37 cellular contexts compared by ENCODE assay signal in genomic region chr1:60111118-60111517, GRCh38.
"Had no signal": no experiment of that assay in that cellular context is flagged by ENCODE, and none has a peak within 500 bp of the region (broad histone marks: within the 10 kb centered on the region; RNA-seq: fewer than 3 reads in every experiment).

No MANE protein-coding gene starts in this region.

- H3K27ac Mint-ChIP-seq: activated CD4-positive, alpha-beta memory T cell treated with anti-CD3 and anti-CD28 coated beads, Interleukin-2, amount 10 ng/mL, durations not matched to agents 7 days and 5 days; activated CD4-positive, alpha-beta T cell treated with anti-CD3 and anti-CD28 coated beads for 36 hours; activated CD4-positive, alpha-beta T cell treated with anti-CD3 and anti-CD28 coated beads, Interleukin-2, amount 10 ng/mL, durations not matched to agents 7 days and 5 days; activated CD8-positive, alpha-beta memory T cell treated with anti-CD3 and anti-CD28 coated beads, Interleukin-2, amount 10 ng/mL, durations not matched to agents 7 days and 5 days; activated CD8-positive, alpha-beta T cell treated with anti-CD3 and anti-CD28 coated beads, Interleukin-2, amount 10 ng/mL, durations not matched to agents 7 days and 5 days; activated naive CD4-positive, alpha-beta T cell treated with anti-CD3 and anti-CD28 coated beads, Interleukin-2, amount 10 ng/mL, durations not matched to agents 7 days and 5 days; activated naive CD4-positive, alpha-beta T cell treated with anti-CD3 and anti-CD28 coated beads, Interleukin-2, amount 50 U/mL, for 24 hours; activated naive CD8-positive, alpha-beta T cell; activated naive CD8-positive, alpha-beta T cell treated with anti-CD3 and anti-CD28 coated beads, Interleukin-2, amount 10 ng/mL, durations not matched to agents 7 days and 5 days; activated naive CD8-positive, alpha-beta T cell treated with anti-CD3 and anti-CD28 coated beads, Interleukin-2, amount 50 U/mL, for 24 hours; activated T-cell treated with anti-CD3 and anti-CD28 coated beads, Interleukin-2, amount 50 U/mL, for 24 hours; activated T-helper 2 cell treated with anti-CD3 and anti-CD28 coated beads, Interferon-gamma antibody, Interleukin-2, Interleukin-4, amounts not matched to agents 10 μg/mL and 5 μg/mL and 100 μg/mL, durations not matched to agents 14 hours and 24 hours and 36 hours; brain; T-helper 1 cell treated with Interleukin-12 subunit alpha and Interleukin-12 subunit beta and Interleukin-4 antibody, amounts not matched to agents 30 μg/mL and 1 μg/mL, for 36 hours; T-helper 2 cell treated with Interferon-gamma antibody and Interleukin-4, amounts not matched to agents 5 μg/mL and 100 μg/mL, for 36 hours; WTC11 had no signal

- H3K27me3 ChIP-seq: ascending aorta, cardiac muscle cell had no signal

- H3K4me3 Mint-ChIP-seq: activated CD4-positive, alpha-beta memory T cell treated with anti-CD3 and anti-CD28 coated beads, Interleukin-2, amount 10 ng/mL, durations not matched to agents 7 days and 5 days; activated CD4-positive, alpha-beta T cell treated with anti-CD3 and anti-CD28 coated beads for 36 hours; activated CD4-positive, alpha-beta T cell treated with anti-CD3 and anti-CD28 coated beads, Interleukin-2, amount 10 ng/mL, durations not matched to agents 7 days and 5 days; activated CD8-positive, alpha-beta memory T cell treated with anti-CD3 and anti-CD28 coated beads, Interleukin-2, amount 10 ng/mL, durations not matched to agents 7 days and 5 days; activated CD8-positive, alpha-beta T cell treated with anti-CD3 and anti-CD28 coated beads, Interleukin-2, amount 10 ng/mL, durations not matched to agents 7 days and 5 days; activated naive CD4-positive, alpha-beta T cell treated with anti-CD3 and anti-CD28 coated beads, Interleukin-2, amount 10 ng/mL, durations not matched to agents 7 days and 5 days; activated naive CD4-positive, alpha-beta T cell treated with anti-CD3 and anti-CD28 coated beads, Interleukin-2, amount 50 U/mL, for 24 hours; activated naive CD8-positive, alpha-beta T cell; activated naive CD8-positive, alpha-beta T cell treated with anti-CD3 and anti-CD28 coated beads, Interleukin-2, amount 10 ng/mL, durations not matched to agents 7 days and 5 days; activated naive CD8-positive, alpha-beta T cell treated with anti-CD3 and anti-CD28 coated beads, Interleukin-2, amount 50 U/mL, for 24 hours; activated T-cell treated with anti-CD3 and anti-CD28 coated beads, Interleukin-2, amount 50 U/mL, for 24 hours; brain; central memory CD8-positive, alpha-beta T cell; T-helper 1 cell treated with Interleukin-12 subunit alpha and Interleukin-12 subunit beta and Interleukin-4 antibody, amounts not matched to agents 30 μg/mL and 1 μg/mL, for 36 hours; T-helper 2 cell treated with Interferon-gamma antibody and Interleukin-4, amounts not matched to agents 5 μg/mL and 100 μg/mL, for 36 hours; WTC11 had no signal

- H3K27ac ChIP-seq: ascending aorta, cardiac muscle cell, WERI-Rb-1 had no signal

- ATAC-seq: activated CD4-positive, alpha-beta T cell treated with anti-CD3 and anti-CD28 coated beads for 36 hours; activated CD4-positive, CD25-positive, alpha-beta regulatory T cell treated with anti-CD3 and anti-CD28 coated beads, Interleukin-2, amount 50 U/mL, for 24 hours; activated CD8-positive, alpha-beta memory T cell treated with anti-CD3 and anti-CD28 coated beads, Interleukin-2, amount 10 ng/mL, durations not matched to agents 7 days and 5 days; activated CD8-positive, alpha-beta T cell treated with anti-CD3 and anti-CD28 coated beads, Interleukin-2, amount 10 ng/mL, durations not matched to agents 7 days and 5 days; activated naive CD8-positive, alpha-beta T cell treated with anti-CD3 and anti-CD28 coated beads, Interleukin-2, amount 50 U/mL, for 24 hours; WTC11 had no signal

- H3K36me3 ChIP-seq: ascending aorta, cardiac muscle cell, WERI-Rb-1 had no signal

- H3K4me1 ChIP-seq: ascending aorta had no signal

- H3K4me1 Mint-ChIP-seq: activated CD4-positive, alpha-beta memory T cell treated with anti-CD3 and anti-CD28 coated beads, Interleukin-2, amount 10 ng/mL, durations not matched to agents 7 days and 5 days; activated CD4-positive, alpha-beta T cell treated with anti-CD3 and anti-CD28 coated beads for 36 hours; activated CD4-positive, alpha-beta T cell treated with anti-CD3 and anti-CD28 coated beads, Interleukin-2, amount 10 ng/mL, durations not matched to agents 7 days and 5 days; activated CD8-positive, alpha-beta memory T cell treated with anti-CD3 and anti-CD28 coated beads, Interleukin-2, amount 10 ng/mL, durations not matched to agents 7 days and 5 days; activated naive CD4-positive, alpha-beta T cell treated with anti-CD3 and anti-CD28 coated beads, Interleukin-2, amount 10 ng/mL, durations not matched to agents 7 days and 5 days; activated naive CD4-positive, alpha-beta T cell treated with anti-CD3 and anti-CD28 coated beads, Interleukin-2, amount 50 U/mL, for 24 hours; activated naive CD8-positive, alpha-beta T cell treated with anti-CD3 and anti-CD28 coated beads, Interleukin-2, amount 10 ng/mL, durations not matched to agents 7 days and 5 days; activated naive CD8-positive, alpha-beta T cell treated with anti-CD3 and anti-CD28 coated beads, Interleukin-2, amount 50 U/mL, for 24 hours; central memory CD8-positive, alpha-beta T cell had no signal

- H3K9me3 Mint-ChIP-seq: activated CD4-positive, alpha-beta memory T cell treated with anti-CD3 and anti-CD28 coated beads, Interleukin-2, amount 10 ng/mL, durations not matched to agents 7 days and 5 days; activated CD4-positive, alpha-beta T cell treated with anti-CD3 and anti-CD28 coated beads, Interleukin-2, amount 10 ng/mL, durations not matched to agents 7 days and 5 days; activated naive CD4-positive, alpha-beta T cell treated with anti-CD3 and anti-CD28 coated beads, Interleukin-2, amount 10 ng/mL, durations not matched to agents 7 days and 5 days; activated naive CD4-positive, alpha-beta T cell treated with anti-CD3 and anti-CD28 coated beads, Interleukin-2, amount 50 U/mL, for 24 hours; activated naive CD8-positive, alpha-beta T cell treated with anti-CD3 and anti-CD28 coated beads, Interleukin-2, amount 10 ng/mL, durations not matched to agents 7 days and 5 days; activated naive CD8-positive, alpha-beta T cell treated with anti-CD3 and anti-CD28 coated beads, Interleukin-2, amount 50 U/mL, for 24 hours; activated T-cell treated with anti-CD3 and anti-CD28 coated beads, Interleukin-2, amount 50 U/mL, for 24 hours; activated T-helper 2 cell treated with anti-CD3 and anti-CD28 coated beads, Interferon-gamma antibody, Interleukin-2, Interleukin-4, amounts not matched to agents 10 μg/mL and 5 μg/mL and 100 μg/mL, durations not matched to agents 14 hours and 24 hours and 36 hours; central memory CD8-positive, alpha-beta T cell; T-helper 1 cell treated with Interleukin-12 subunit alpha and Interleukin-12 subunit beta and Interleukin-4 antibody, amounts not matched to agents 30 μg/mL and 1 μg/mL, for 36 hours; T-helper 2 cell treated with Interferon-gamma antibody and Interleukin-4, amounts not matched to agents 5 μg/mL and 100 μg/mL, for 36 hours had no signal

- DNase-seq: activated CD4-positive, alpha-beta memory T cell treated with anti-CD3 and anti-CD28 coated beads, Interleukin-2, amount 10 ng/mL, durations not matched to agents 7 days and 5 days; activated CD4-positive, alpha-beta T cell treated with anti-CD3 and anti-CD28 coated beads for 1 hour; activated CD4-positive, alpha-beta T cell treated with anti-CD3 and anti-CD28 coated beads for 36 hours; activated CD4-positive, alpha-beta T cell treated with anti-CD3 and anti-CD28 coated beads for 48 hours; activated CD4-positive, alpha-beta T cell treated with anti-CD3 and anti-CD28 coated beads, Interleukin-2, amount 10 ng/mL, durations not matched to agents 7 days and 5 days; activated CD4-positive, alpha-beta T cell treated with anti-CD3 and anti-CD28 coated beads, Interleukin-2, amount 50 U/mL, for 48 hours; activated CD4-positive, CD25-positive, alpha-beta regulatory T cell; activated CD8-positive, alpha-beta memory T cell treated with anti-CD3 and anti-CD28 coated beads for 24 hours; activated CD8-positive, alpha-beta memory T cell treated with anti-CD3 and anti-CD28 coated beads, Interleukin-2, amount 10 ng/mL, durations not matched to agents 7 days and 5 days; activated CD8-positive, alpha-beta memory T cell treated with anti-CD3 and anti-CD28 coated beads, Interleukin-2, amount 50 U/mL, for 48 hours; activated CD8-positive, alpha-beta T cell treated with anti-CD3 and anti-CD28 coated beads, Interleukin-2, amount 10 ng/mL, durations not matched to agents 7 days and 5 days; activated effector memory CD4-positive, alpha-beta T cell treated with Interleukin-2 at 50 U/mL for 16 hours; activated gamma-delta T cell; activated naive CD4-positive, alpha-beta T cell treated with anti-CD3 and anti-CD28 coated beads, Interleukin-2, amount 10 ng/mL, durations not matched to agents 7 days and 5 days; activated naive CD4-positive, alpha-beta T cell treated with Interleukin-2 at 50 U/mL for 16 hours; activated naive CD8-positive, alpha-beta T cell treated with anti-CD3 and anti-CD28 coated beads, Interleukin-2, amount 10 ng/mL, durations not matched to agents 7 days and 5 days; activated naive CD8-positive, alpha-beta T cell treated with anti-CD3 and anti-CD28 coated beads, Interleukin-2, amount 50 U/mL, for 24 hours; activated T-cell treated with anti-CD3 and anti-CD28 coated beads, Interleukin-2, amount 50 U/mL, for 24 hours; activated T-cell treated with anti-CD3 and anti-CD28 coated beads, Interleukin-2, amount 50 U/mL, for 48 hours; amygdala; anterior cingulate cortex; caudate nucleus; cerebellar nuclear complex; T-helper 2 cell; T-helper 9 cell; WERI-Rb-1 had no signal

- H3K9me3 ChIP-seq: ascending aorta had no signal

- H3K27me3 Mint-ChIP-seq: activated CD4-positive, alpha-beta memory T cell treated with anti-CD3 and anti-CD28 coated beads, Interleukin-2, amount 10 ng/mL, durations not matched to agents 7 days and 5 days; activated CD4-positive, alpha-beta T cell treated with anti-CD3 and anti-CD28 coated beads, Interleukin-2, amount 10 ng/mL, durations not matched to agents 7 days and 5 days; activated CD8-positive, alpha-beta memory T cell treated with anti-CD3 and anti-CD28 coated beads, Interleukin-2, amount 10 ng/mL, durations not matched to agents 7 days and 5 days; activated naive CD4-positive, alpha-beta T cell treated with anti-CD3 and anti-CD28 coated beads, Interleukin-2, amount 10 ng/mL, durations not matched to agents 7 days and 5 days; activated naive CD4-positive, alpha-beta T cell treated with anti-CD3 and anti-CD28 coated beads, Interleukin-2, amount 50 U/mL, for 24 hours; activated naive CD8-positive, alpha-beta T cell treated with anti-CD3 and anti-CD28 coated beads, Interleukin-2, amount 50 U/mL, for 24 hours had no signal

- H3K36me3 Mint-ChIP-seq: activated CD8-positive, alpha-beta memory T cell treated with anti-CD3 and anti-CD28 coated beads, Interleukin-2, amount 10 ng/mL, durations not matched to agents 7 days and 5 days; activated naive CD4-positive, alpha-beta T cell treated with anti-CD3 and anti-CD28 coated beads, Interleukin-2, amount 10 ng/mL, durations not matched to agents 7 days and 5 days; activated naive CD4-positive, alpha-beta T cell treated with anti-CD3 and anti-CD28 coated beads, Interleukin-2, amount 50 U/mL, for 24 hours; activated naive CD8-positive, alpha-beta T cell; activated naive CD8-positive, alpha-beta T cell treated with anti-CD3 and anti-CD28 coated beads, Interleukin-2, amount 10 ng/mL, durations not matched to agents 7 days and 5 days; brain; WTC11 had no signal

- H3K4me3 ChIP-seq: ascending aorta, cardiac muscle cell had no signal
